In the genomic region with DNA sequence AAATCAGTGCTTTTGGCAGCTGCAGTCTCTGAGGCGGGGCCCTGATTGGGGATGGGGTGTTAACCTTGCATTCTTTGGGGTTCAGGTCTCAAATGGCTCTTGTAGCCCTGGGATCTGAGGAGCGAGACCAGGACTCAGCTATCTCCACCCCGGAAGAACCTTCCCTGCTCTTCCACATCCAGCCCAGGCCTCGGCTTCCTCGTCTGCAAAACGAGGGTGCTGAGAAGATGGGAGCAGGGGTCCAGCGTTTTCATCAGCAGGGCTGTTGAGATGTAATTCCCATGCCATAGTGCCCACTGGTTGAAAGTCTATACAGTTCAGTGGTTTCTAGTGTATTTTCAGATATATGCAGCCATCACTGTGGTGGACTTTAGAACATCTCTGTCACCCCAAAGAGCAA, we compare ENCODE assay signal across 16 cellular contexts. TPM values are rescaled to one million over a fixed set of nuclear protein-coding genes. Genes with fewer than 3 reads are reported as not detected.
DNase-seq lines count a peak whose midpoint lies in the region; ATAC-seq, FAIRE-seq and TF ChIP-seq lines count a peak whose summit lies in the region.
"Had no signal": no experiment of that assay in that cellular context is flagged by ENCODE, and none has a peak within 500 bp of the region (broad histone marks: within the 10 kb centered on the region; RNA-seq: fewer than 3 reads in every experiment).

No MANE protein-coding gene starts in this region.

- H3K36me3 Mint-ChIP-seq in endodermal cell (ENCODE audit: low read depth) = no peaks in the 10 kb centered on the region
- H3K36me3 Mint-ChIP-seq: CD14-positive monocyte; CD8-positive, alpha-beta T cell had no signal

- no peak overlapping the region for H3K27ac Mint-ChIP-seq in endodermal cell
- H3K27ac Mint-ChIP-seq: B cell; CD14-positive monocyte; CD8-positive, alpha-beta T cell had no signal

- H3K4me3 ChIP-seq in right lobe of liver (no peak overlapping the region), HepG2 (replicated peaks in 1 of 3; ENCODE audit: insufficient read depth in 1 of 3, low read depth in 2 of 3, low read length in 3 of 3) (no peak overlapping the region), endodermal cell (ENCODE audit: low read length) (no peak overlapping the region), sigmoid colon (no peak overlapping the region)

- WGBS in right lobe of liver (ENCODE audit: insufficient coverage, low coverage, low lambda C conversion rate, missing lambda C conversion rate) = 63% methylated on average over 7 of the region's 7 CpGs
- 2% methylated on average over 7 of the region's 7 CpGs for WGBS in HepG2 (ENCODE audit: low lambda C conversion rate)
- 94 to 95% methylated on average over 7 of the region's 7 CpGs for WGBS in endodermal cell (ENCODE audit: insufficient coverage in 1 of 2, insufficient read length in 1 of 2), 2 experiments
- 77 to 82% methylated on average over 7 of the region's 7 CpGs for WGBS in sigmoid colon, 2 donors

- POLR2A ChIA-PET in HepG2 (lab: Yijun Ruan, JAX) = no interaction called here

- H3K4me1 ChIP-seq in right lobe of liver (no peaks in the 10 kb centered on the region), HepG2 (ENCODE audit: insufficient read depth, low read length) (no peaks in the 10 kb centered on the region), endodermal cell (ENCODE audit: control insufficient read depth, insufficient read depth, low read length) (no peaks in the 10 kb centered on the region), sigmoid colon (peaks cover 0 to 4% (median 0%) of the 10 kb centered on the region in 4 donors)

- TF ChIP-seq EP300 in HepG2 (IDR thresholded peaks at IDR 0.05; ENCODE audit: low read depth in 2 of 2, low read length in 2 of 2) (no peak), HepG2 (CRISPR knock-in tag; IDR thresholded peaks at IDR 0.05; ENCODE audit: borderline replicate concordance) (no peak), sigmoid colon (IDR thresholded peaks at IDR 0.05) (no peak)

- no peaks in the 10 kb centered on the region for H4K20me1 ChIP-seq in HepG2 (ENCODE audit: insufficient read depth, low read length)

- H3K4me1 Mint-ChIP-seq in endodermal cell = no peaks in the 10 kb centered on the region
- H3K4me1 Mint-ChIP-seq: B cell, CD14-positive monocyte had no signal

- H3K27me3 ChIP-seq in right lobe of liver (no peaks in the 10 kb centered on the region), HepG2 (ENCODE audit: control insufficient read depth in 1 of 2, insufficient read depth in 2 of 2, low read length in 2 of 2) (peaks cover 3 to 28% of the 10 kb centered on the region in 2 experiments; a peak in 3 of 5 replicates), endodermal cell (ENCODE audit: control insufficient read depth, insufficient read depth, low read length, poor library complexity, severe bottlenecking) (no peaks in the 10 kb centered on the region), sigmoid colon (peaks cover 0 to 30% (median 6%) of the 10 kb centered on the region in 3 donors)

- H3K27ac ChIP-seq in right lobe of liver (no peak overlapping the region), HepG2 (ENCODE audit: extremely low read length, insufficient read depth, low read length) (no peak overlapping the region), endodermal cell (ENCODE audit: low read depth, low read length) (no peak overlapping the region), sigmoid colon (no peak overlapping the region)
- H3K27ac ChIP-seq: HL-60 had no signal

- no peak overlapping the region for H3K4me3 Mint-ChIP-seq in endodermal cell
- H3K4me3 Mint-ChIP-seq: B cell; CD14-positive monocyte; CD8-positive, alpha-beta T cell had no signal

- H3K9me3 ChIP-seq in right lobe of liver (no peaks in the 10 kb centered on the region), HepG2 (ENCODE audit: low read length) (no peaks in the 10 kb centered on the region), endodermal cell (ENCODE audit: control insufficient read depth, low read length) (no peaks in the 10 kb centered on the region), sigmoid colon (no peaks in the 10 kb centered on the region)

- TF ChIP-seq POLR2A in right lobe of liver (IDR thresholded peaks at IDR 0.05) (no peak), HepG2 (IDR thresholded peaks at IDR 0.05; ENCODE audit: insufficient read depth in 1 of 2, low read depth in 2 of 2, low read length in 2 of 2) (no peak), sigmoid colon (IDR thresholded peaks at IDR 0.05) (no peak)

- no peak overlapping the region for H3K9ac ChIP-seq in HepG2 (ENCODE audit: insufficient read depth, low read depth, low read length)
- H3K9ac ChIP-seq in endodermal cell (ENCODE audit: extremely low read depth, low read length, poor library complexity, severe bottlenecking) = no peak overlapping the region

- BruUV-seq in HepG2 (replicated peaks; lab: Mats Ljungman, UMichigan) = no TSS peak

- no peaks in the 10 kb centered on the region for H3K9me3 Mint-ChIP-seq in endodermal cell
- H3K9me3 Mint-ChIP-seq: CD8-positive, alpha-beta T cell had no signal

- no peak for TF ChIP-seq CTCF in right lobe of liver (IDR thresholded peaks at IDR 0.05)
- no peak for TF ChIP-seq CTCF in HepG2 (CRISPR knock-in tag; IDR thresholded peaks at IDR 0.05)
- no peak for TF ChIP-seq CTCF in endodermal cell (conservative IDR thresholded peaks at IDR 0.05)
- no peak for TF ChIP-seq CTCF in sigmoid colon (IDR thresholded peaks at IDR 0.05)

- DNase-seq in right lobe of liver (peak in 2 of 3 donors; percentile 11 to 14), HepG2 (ENCODE audit: low spot score) (no peak), endodermal cell (peak; percentile 31), sigmoid colon (peak; percentile 26), pons (ENCODE audit: low spot score) (no peak), NCI-H2171 treated with DMSO at 0.1 percent for 48 hours (lab: John Stamatoyannopoulos, UW) (no peak)
- DNase-seq: ACHN; CD8-positive, alpha-beta T cell; COR-L47; GF-D8; HCEC 1CT had no signal

- FAIRE-seq in HepG2 (lab: Jason Lieb, UNC) = no peak
- FAIRE-seq: H1 had no signal

- no peak for ATAC-seq in right lobe of liver
- no peak for ATAC-seq in HepG2
- ATAC-seq in GM18498 (IDR thresholded peaks at IDR 0.05; ENCODE audit: unreplicated experiment) = no peak
- ATAC-seq: CD8-positive, alpha-beta T cell had no signal

- CTCF ChIA-PET in HepG2 (lab: Yijun Ruan, JAX; ENCODE audit: low intra/inter-chr PET ratio, low total read pairs) = no interaction called here

- no peak overlapping the region for H3K4me2 ChIP-seq in HepG2 (ENCODE audit: low read depth, low read length)

- in situ Hi-C loops in HepG2 (cut with HindIII; ENCODE audit: extremely low pct_ligation_motif_present, low pct_unique_long_range_greater_than_20kb) = loop anchor here (25.0 kb wide), 1 partner anchor 327 kb away; no protein-coding TSS in a partner anchor

- intact Hi-C loops in right lobe of liver (cut with DNase I) = no loop called here
- intact Hi-C loops in HepG2 (cut with micrococcal nuclease; ENCODE audit: unreplicated experiment) = no loop called here
- intact Hi-C loops in sigmoid colon (cut with DNase I) = no loop called here

- TF ChIP-seq RAD21 in HepG2 (CRISPR knock-in tag; IDR thresholded peaks at IDR 0.05) = no peak

- H3K36me3 ChIP-seq in right lobe of liver (no peaks in the 10 kb centered on the region), HepG2 (replicated peaks in 1 of 2; ENCODE audit: control insufficient read depth in 1 of 2, insufficient read depth in 2 of 2, low read length in 2 of 2) (no peaks in the 10 kb centered on the region), endodermal cell (ENCODE audit: control insufficient read depth, insufficient read depth, low read length) (no peaks in the 10 kb centered on the region), sigmoid colon (no peaks in the 10 kb centered on the region)

- no peak overlapping the region for H2AFZ ChIP-seq in HepG2 (ENCODE audit: low read length)

- no peaks in the 10 kb centered on the region for H3K79me2 ChIP-seq in HepG2 (ENCODE audit: insufficient read depth, low read length)

- no peaks in the 10 kb centered on the region for H3K27me3 Mint-ChIP-seq in endodermal cell (ENCODE audit: insufficient read depth)
- H3K27me3 Mint-ChIP-seq: B cell had no signal

RNA-seq across cellular contexts. Expression of a gene that starts 34.6 kb away (rescaled TPM):
- total RNA-seq in right lobe of liver (10 to 100 TPM; 11.3 to 19.7 (median 15.9) TPM), HepG2 (2016; rRNA removed; fragmentation: Illumina TruSeq; extraction: Trizol) (19.8 and 39.1 TPM in 2 replicates), endodermal cell (10 to 100 TPM; 25.3 to 26.1 TPM), sigmoid colon (10 to 100 TPM; 34.6 to 69.0 (median 47.2) TPM)
- 3.7 and 4.2 TPM in 2 replicates for total RNA-seq in HepG2 (2016; cell fraction: cytosol; rRNA removed; fragmentation: Illumina TruSeq; extraction: Trizol; ENCODE audit: low read depth)
- total RNA-seq in HepG2 (2016; cell fraction: insoluble cytoplasmic fraction; rRNA removed; fragmentation: Illumina TruSeq; extraction: Trizol) = 18.3 and 41.8 TPM in 2 replicates
- 10.5 and 10.8 TPM in 2 replicates for total RNA-seq in HepG2 (2016; cell fraction: membrane; rRNA removed; fragmentation: Illumina TruSeq; extraction: Trizol)
- 47.7 and 59.7 TPM in 2 replicates for total RNA-seq in HepG2 (2016; cell fraction: nucleus; rRNA removed; fragmentation: Illumina TruSeq; extraction: Trizol)
- polyA plus RNA-seq in HepG2 (2011; rRNA removed) (42.2 and 49.6 TPM in 2 replicates), sigmoid colon (10 to 100 TPM in 1 of 3 donors, 1 to 10 TPM in 2; 1.4 to 10.1 (median 3.6) TPM)
- polyA plus RNA-seq in HepG2 (2011; cell fraction: cytosol; rRNA removed) = 23.5 and 32.3 TPM in 2 replicates
- polyA plus RNA-seq in HepG2 (2011; cell fraction: nucleus; rRNA removed) = 121 and 179 TPM in 2 replicates
- 24.0 and 38.1 TPM in 2 replicates for polyA plus RNA-seq in HepG2 (2012)
- 3.2 and 3.4 TPM in 2 replicates for polyA plus RNA-seq in HepG2 (2016; cell fraction: cytosol; fragmentation: Illumina TruSeq; extraction: Trizol; ENCODE audit: low read depth)
- 16.0 and 21.6 TPM in 2 replicates for polyA plus RNA-seq in HepG2 (2016; cell fraction: insoluble cytoplasmic fraction; fragmentation: Illumina TruSeq; extraction: Trizol; ENCODE audit: low read depth)
- 4.5 and 5.6 TPM in 2 replicates for polyA plus RNA-seq in HepG2 (2016; cell fraction: membrane; fragmentation: Illumina TruSeq; extraction: Trizol; ENCODE audit: low read depth)
- 86.7 and 90.9 TPM in 2 replicates for polyA plus RNA-seq in HepG2 (2016; cell fraction: nucleus; fragmentation: Illumina TruSeq; extraction: Trizol; ENCODE audit: insufficient read depth, low read depth)
- 10.6 and 128 TPM in 2 replicates for polyA minus RNA-seq in HepG2 (2011; rRNA and poly(A)+ RNA removed; ENCODE audit: low replicate concordance)
- polyA minus RNA-seq in HepG2 (2011; cell fraction: cytosol; rRNA and poly(A)+ RNA removed) = 36.4 and 40.3 TPM in 2 replicates
- polyA minus RNA-seq in HepG2 (2011; cell fraction: nucleus; rRNA and poly(A)+ RNA removed) = 19.9 and 27.0 TPM in 2 replicates
- polyA plus RNA-seq in endodermal cell (2013, experiment 1 of 2) = 23.8 TPM
- 24.1 TPM for polyA plus RNA-seq in endodermal cell (2013, experiment 2 of 2)

RNA-seq across cellular contexts. Expression of a gene that starts 34.7 kb away (rescaled TPM):
- total RNA-seq in right lobe of liver (under 1 TPM in 1 of 6 experiments, not detected in 5; 0.12 TPM), HepG2 (2016; rRNA removed; fragmentation: Illumina TruSeq; extraction: Trizol) (not detected in 2 replicates), endodermal cell (10 to 100 TPM; 10.4 to 11.2 TPM), sigmoid colon (1 to 10 TPM in 3 of 4 donors, under 1 TPM in 1; 0.49 to 3.9 (median 1.8) TPM)
- total RNA-seq in HepG2 (2016; cell fraction: cytosol; rRNA removed; fragmentation: Illumina TruSeq; extraction: Trizol; ENCODE audit: low read depth) = not detected in 2 replicates
- total RNA-seq in HepG2 (2016; cell fraction: insoluble cytoplasmic fraction; rRNA removed; fragmentation: Illumina TruSeq; extraction: Trizol) = not detected in 2 replicates
- not detected in 2 replicates for total RNA-seq in HepG2 (2016; cell fraction: membrane; rRNA removed; fragmentation: Illumina TruSeq; extraction: Trizol)
- not detected in 2 replicates for total RNA-seq in HepG2 (2016; cell fraction: nucleus; rRNA removed; fragmentation: Illumina TruSeq; extraction: Trizol)
- polyA plus RNA-seq in HepG2 (2011; rRNA removed) (not detected in 2 replicates), sigmoid colon (1 to 10 TPM in 1 of 3 donors, not detected in 2; 1.8 TPM)
- polyA plus RNA-seq in HepG2 (2011; cell fraction: cytosol; rRNA removed) = not detected in 2 replicates
- not detected in 2 replicates for polyA plus RNA-seq in HepG2 (2011; cell fraction: nucleus; rRNA removed)
- not detected in 2 replicates for polyA plus RNA-seq in HepG2 (2012)
- polyA plus RNA-seq in HepG2 (2016; cell fraction: cytosol; fragmentation: Illumina TruSeq; extraction: Trizol; ENCODE audit: low read depth) = not detected in 2 replicates
- polyA plus RNA-seq in HepG2 (2016; cell fraction: insoluble cytoplasmic fraction; fragmentation: Illumina TruSeq; extraction: Trizol; ENCODE audit: low read depth) = not detected in 2 replicates
- polyA plus RNA-seq in HepG2 (2016; cell fraction: membrane; fragmentation: Illumina TruSeq; extraction: Trizol; ENCODE audit: low read depth) = not detected in 2 replicates
- not detected in 2 replicates for polyA plus RNA-seq in HepG2 (2016; cell fraction: nucleus; fragmentation: Illumina TruSeq; extraction: Trizol; ENCODE audit: insufficient read depth, low read depth)
- not detected in 2 replicates for polyA minus RNA-seq in HepG2 (2011; rRNA and poly(A)+ RNA removed; ENCODE audit: low replicate concordance)
- polyA minus RNA-seq in HepG2 (2011; cell fraction: cytosol; rRNA and poly(A)+ RNA removed) = not detected in 2 replicates
- polyA minus RNA-seq in HepG2 (2011; cell fraction: nucleus; rRNA and poly(A)+ RNA removed) = not detected in 2 replicates
- 2.0 TPM for polyA plus RNA-seq in endodermal cell (2013, experiment 1 of 2)
- polyA plus RNA-seq in endodermal cell (2013, experiment 2 of 2) = 3.6 TPM

Comparison
In these comparisons a context has a peak if more than half of its experiments do, and no peak if none do; other contexts are left out.
1. DNase-seq: peak in right lobe of liver (2 of 3), endodermal cell (single experiment) and sigmoid colon (single experiment); none in HepG2 (single experiment), pons (single experiment) and NCI-H2171 treated with DMSO at 0.1 percent for 48 hours (single experiment).